Comparison of ENCODE assay signal across 1 cellular context in the genomic region with DNA sequence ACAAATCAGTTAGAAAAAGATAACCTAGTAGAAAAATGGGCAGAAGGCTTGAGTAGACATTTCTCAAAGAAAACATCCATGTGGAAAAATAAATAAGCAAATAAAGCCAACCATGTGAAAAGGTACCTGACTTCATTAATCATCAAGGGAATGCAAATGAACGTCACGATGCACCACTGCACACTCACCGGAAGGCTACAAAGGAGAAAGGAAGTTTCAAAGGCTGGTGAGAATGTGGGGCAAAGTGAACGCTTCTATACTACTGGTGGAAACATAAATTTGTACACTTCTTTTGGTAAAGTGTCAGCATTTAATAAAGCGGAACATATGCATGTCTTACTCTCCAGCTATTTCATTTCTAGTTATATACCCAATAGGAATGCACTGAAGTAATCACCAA.
TF ChIP-seq lines count a peak whose summit lies in the region.

No MANE protein-coding gene starts in this region.

TF ChIP-seq in GM12878, 131 proteins besides CTCF, POLR2A, EP300 and RAD21 (continued from another document):
- TF ChIP-seq, protein P1, sequence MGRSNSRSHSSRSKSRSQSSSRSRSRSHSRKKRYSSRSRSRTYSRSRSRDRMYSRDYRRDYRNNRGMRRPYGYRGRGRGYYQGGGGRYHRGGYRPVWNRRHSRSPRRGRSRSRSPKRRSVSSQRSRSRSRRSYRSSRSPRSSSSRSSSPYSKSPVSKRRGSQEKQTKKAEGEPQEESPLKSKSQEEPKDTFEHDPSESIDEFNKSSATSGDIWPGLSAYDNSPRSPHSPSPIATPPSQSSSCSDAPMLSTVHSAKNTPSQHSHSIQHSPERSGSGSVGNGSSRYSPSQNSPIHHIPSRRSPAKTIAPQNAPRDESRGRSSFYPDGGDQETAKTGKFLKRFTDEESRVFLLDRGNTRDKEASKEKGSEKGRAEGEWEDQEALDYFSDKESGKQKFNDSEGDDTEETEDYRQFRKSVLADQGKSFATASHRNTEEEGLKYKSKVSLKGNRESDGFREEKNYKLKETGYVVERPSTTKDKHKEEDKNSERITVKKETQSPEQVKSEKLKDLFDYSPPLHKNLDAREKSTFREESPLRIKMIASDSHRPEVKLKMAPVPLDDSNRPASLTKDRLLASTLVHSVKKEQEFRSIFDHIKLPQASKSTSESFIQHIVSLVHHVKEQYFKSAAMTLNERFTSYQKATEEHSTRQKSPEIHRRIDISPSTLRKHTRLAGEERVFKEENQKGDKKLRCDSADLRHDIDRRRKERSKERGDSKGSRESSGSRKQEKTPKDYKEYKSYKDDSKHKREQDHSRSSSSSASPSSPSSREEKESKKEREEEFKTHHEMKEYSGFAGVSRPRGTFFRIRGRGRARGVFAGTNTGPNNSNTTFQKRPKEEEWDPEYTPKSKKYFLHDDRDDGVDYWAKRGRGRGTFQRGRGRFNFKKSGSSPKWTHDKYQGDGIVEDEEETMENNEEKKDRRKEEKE (IDR thresholded peaks at IDR 0.05) = no peak
- TF ChIP-seq HDAC6 (IDR thresholded peaks at IDR 0.05; ENCODE audit: unreplicated experiment) (no peak), BMI1 (IDR thresholded peaks at IDR 0.05; ENCODE audit: borderline replicate concordance) (no peak), CBFB (IDR thresholded peaks at IDR 0.05; ENCODE audit: low read depth) (no peak), CEBPB (IDR thresholded peaks at IDR 0.05; ENCODE audit: borderline replicate concordance in 1 of 2, low read depth in 2 of 2, low read length in 2 of 2) (no peak), EGR1 (IDR thresholded peaks at IDR 0.05; ENCODE audit: borderline replicate concordance in 1 of 2, low read depth in 2 of 2, low read length in 2 of 2) (no peak)
- TF ChIP-seq, protein P2, sequence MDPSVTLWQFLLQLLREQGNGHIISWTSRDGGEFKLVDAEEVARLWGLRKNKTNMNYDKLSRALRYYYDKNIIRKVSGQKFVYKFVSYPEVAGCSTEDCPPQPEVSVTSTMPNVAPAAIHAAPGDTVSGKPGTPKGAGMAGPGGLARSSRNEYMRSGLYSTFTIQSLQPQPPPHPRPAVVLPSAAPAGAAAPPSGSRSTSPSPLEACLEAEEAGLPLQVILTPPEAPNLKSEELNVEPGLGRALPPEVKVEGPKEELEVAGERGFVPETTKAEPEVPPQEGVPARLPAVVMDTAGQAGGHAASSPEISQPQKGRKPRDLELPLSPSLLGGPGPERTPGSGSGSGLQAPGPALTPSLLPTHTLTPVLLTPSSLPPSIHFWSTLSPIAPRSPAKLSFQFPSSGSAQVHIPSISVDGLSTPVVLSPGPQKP (IDR thresholded peaks at IDR 0.05; ENCODE audit: low read depth, low read length) = no peak
- TF ChIP-seq, protein P3, sequence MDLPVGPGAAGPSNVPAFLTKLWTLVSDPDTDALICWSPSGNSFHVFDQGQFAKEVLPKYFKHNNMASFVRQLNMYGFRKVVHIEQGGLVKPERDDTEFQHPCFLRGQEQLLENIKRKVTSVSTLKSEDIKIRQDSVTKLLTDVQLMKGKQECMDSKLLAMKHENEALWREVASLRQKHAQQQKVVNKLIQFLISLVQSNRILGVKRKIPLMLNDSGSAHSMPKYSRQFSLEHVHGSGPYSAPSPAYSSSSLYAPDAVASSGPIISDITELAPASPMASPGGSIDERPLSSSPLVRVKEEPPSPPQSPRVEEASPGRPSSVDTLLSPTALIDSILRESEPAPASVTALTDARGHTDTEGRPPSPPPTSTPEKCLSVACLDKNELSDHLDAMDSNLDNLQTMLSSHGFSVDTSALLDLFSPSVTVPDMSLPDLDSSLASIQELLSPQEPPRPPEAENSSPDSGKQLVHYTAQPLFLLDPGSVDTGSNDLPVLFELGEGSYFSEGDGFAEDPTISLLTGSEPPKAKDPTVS (IDR thresholded peaks at IDR 0.05; ENCODE audit: low read depth, low read length) = no peak
- TF ChIP-seq, protein P4, sequence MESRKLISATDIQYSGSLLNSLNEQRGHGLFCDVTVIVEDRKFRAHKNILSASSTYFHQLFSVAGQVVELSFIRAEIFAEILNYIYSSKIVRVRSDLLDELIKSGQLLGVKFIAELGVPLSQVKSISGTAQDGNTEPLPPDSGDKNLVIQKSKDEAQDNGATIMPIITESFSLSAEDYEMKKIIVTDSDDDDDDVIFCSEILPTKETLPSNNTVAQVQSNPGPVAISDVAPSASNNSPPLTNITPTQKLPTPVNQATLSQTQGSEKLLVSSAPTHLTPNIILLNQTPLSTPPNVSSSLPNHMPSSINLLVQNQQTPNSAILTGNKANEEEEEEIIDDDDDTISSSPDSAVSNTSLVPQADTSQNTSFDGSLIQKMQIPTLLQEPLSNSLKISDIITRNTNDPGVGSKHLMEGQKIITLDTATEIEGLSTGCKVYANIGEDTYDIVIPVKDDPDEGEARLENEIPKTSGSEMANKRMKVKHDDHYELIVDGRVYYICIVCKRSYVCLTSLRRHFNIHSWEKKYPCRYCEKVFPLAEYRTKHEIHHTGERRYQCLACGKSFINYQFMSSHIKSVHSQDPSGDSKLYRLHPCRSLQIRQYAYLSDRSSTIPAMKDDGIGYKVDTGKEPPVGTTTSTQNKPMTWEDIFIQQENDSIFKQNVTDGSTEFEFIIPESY (IDR thresholded peaks at IDR 0.05) = no peak
- TF ChIP-seq, protein P5, sequence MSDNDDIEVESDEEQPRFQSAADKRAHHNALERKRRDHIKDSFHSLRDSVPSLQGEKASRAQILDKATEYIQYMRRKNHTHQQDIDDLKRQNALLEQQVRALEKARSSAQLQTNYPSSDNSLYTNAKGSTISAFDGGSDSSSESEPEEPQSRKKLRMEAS (IDR thresholded peaks at IDR 0.05; ENCODE audit: low read depth, low read length) = no peak
